ENCODE assay signal across 1 cellular context in genomic region chr11:127443297-127443696, GRCh38.
TF ChIP-seq lines count a peak whose summit lies in the region.

No MANE protein-coding gene starts in this region.

TF ChIP-seq in GM23338, 12 proteins besides CTCF, POLR2A, EP300 and RAD21 (continued from another document):
- TF ChIP-seq, protein P1, sequence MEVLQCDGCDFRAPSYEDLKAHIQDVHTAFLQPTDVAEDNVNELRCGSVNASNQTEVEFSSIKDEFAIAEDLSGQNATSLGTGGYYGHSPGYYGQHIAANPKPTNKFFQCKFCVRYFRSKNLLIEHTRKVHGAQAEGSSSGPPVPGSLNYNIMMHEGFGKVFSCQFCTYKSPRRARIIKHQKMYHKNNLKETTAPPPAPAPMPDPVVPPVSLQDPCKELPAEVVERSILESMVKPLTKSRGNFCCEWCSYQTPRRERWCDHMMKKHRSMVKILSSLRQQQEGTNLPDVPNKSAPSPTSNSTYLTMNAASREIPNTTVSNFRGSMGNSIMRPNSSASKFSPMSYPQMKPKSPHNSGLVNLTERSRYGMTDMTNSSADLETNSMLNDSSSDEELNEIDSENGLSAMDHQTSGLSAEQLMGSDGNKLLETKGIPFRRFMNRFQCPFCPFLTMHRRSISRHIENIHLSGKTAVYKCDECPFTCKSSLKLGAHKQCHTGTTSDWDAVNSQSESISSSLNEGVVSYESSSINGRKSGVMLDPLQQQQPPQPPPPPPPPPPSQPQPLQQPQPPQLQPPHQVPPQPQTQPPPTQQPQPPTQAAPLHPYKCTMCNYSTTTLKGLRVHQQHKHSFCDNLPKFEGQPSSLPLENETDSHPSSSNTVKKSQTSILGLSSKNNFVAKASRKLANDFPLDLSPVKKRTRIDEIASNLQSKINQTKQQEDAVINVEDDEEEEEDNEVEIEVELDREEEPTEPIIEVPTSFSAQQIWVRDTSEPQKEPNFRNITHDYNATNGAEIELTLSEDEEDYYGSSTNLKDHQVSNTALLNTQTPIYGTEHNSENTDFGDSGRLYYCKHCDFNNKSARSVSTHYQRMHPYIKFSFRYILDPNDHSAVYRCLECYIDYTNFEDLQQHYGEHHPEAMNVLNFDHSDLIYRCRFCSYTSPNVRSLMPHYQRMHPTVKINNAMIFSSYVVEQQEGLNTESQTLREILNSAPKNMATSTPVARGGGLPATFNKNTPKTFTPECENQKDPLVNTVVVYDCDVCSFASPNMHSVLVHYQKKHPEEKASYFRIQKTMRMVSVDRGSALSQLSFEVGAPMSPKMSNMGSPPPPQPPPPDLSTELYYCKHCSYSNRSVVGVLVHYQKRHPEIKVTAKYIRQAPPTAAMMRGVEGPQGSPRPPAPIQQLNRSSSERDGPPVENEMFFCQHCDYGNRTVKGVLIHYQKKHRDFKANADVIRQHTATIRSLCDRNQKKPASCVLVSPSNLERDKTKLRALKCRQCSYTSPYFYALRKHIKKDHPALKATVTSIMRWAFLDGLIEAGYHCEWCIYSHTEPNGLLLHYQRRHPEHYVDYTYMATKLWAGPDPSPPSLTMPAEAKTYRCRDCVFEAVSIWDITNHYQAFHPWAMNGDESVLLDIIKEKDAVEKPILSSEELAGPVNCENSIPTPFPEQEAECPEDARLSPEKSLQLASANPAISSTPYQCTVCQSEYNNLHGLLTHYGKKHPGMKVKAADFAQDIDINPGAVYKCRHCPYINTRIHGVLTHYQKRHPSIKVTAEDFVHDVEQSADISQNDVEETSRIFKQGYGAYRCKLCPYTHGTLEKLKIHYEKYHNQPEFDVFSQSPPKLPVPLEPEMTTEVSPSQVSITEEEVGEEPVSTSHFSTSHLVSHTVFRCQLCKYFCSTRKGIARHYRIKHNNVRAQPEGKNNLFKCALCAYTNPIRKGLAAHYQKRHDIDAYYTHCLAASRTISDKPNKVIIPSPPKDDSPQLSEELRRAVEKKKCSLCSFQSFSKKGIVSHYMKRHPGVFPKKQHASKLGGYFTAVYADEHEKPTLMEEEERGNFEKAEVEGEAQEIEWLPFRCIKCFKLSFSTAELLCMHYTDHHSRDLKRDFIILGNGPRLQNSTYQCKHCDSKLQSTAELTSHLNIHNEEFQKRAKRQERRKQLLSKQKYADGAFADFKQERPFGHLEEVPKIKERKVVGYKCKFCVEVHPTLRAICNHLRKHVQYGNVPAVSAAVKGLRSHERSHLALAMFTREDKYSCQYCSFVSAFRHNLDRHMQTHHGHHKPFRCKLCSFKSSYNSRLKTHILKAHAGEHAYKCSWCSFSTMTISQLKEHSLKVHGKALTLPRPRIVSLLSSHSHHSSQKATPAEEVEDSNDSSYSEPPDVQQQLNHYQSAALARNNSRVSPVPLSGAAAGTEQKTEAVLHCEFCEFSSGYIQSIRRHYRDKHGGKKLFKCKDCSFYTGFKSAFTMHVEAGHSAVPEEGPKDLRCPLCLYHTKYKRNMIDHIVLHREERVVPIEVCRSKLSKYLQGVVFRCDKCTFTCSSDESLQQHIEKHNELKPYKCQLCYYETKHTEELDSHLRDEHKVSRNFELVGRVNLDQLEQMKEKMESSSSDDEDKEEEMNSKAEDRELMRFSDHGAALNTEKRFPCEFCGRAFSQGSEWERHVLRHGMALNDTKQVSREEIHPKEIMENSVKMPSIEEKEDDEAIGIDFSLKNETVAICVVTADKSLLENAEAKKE (CRISPR knock-in tag; IDR thresholded peaks at IDR 0.05) = no peak
- TF ChIP-seq ZNF331 (CRISPR knock-in tag; IDR thresholded peaks at IDR 0.05; ENCODE audit: low read depth) (no peak), POLR2AphosphoS5 (IDR thresholded peaks at IDR 0.05; ENCODE audit: low read depth) (no peak), EZH2 (IDR thresholded peaks at IDR 0.05; ENCODE audit: low read depth, unreplicated experiment) (no peak), ZNF114 (CRISPR knock-in tag; IDR thresholded peaks at IDR 0.05) (no peak), CREB1 (CRISPR knock-in tag; IDR thresholded peaks at IDR 0.05; ENCODE audit: low read depth) (no peak)
- TF ChIP-seq, protein P2, sequence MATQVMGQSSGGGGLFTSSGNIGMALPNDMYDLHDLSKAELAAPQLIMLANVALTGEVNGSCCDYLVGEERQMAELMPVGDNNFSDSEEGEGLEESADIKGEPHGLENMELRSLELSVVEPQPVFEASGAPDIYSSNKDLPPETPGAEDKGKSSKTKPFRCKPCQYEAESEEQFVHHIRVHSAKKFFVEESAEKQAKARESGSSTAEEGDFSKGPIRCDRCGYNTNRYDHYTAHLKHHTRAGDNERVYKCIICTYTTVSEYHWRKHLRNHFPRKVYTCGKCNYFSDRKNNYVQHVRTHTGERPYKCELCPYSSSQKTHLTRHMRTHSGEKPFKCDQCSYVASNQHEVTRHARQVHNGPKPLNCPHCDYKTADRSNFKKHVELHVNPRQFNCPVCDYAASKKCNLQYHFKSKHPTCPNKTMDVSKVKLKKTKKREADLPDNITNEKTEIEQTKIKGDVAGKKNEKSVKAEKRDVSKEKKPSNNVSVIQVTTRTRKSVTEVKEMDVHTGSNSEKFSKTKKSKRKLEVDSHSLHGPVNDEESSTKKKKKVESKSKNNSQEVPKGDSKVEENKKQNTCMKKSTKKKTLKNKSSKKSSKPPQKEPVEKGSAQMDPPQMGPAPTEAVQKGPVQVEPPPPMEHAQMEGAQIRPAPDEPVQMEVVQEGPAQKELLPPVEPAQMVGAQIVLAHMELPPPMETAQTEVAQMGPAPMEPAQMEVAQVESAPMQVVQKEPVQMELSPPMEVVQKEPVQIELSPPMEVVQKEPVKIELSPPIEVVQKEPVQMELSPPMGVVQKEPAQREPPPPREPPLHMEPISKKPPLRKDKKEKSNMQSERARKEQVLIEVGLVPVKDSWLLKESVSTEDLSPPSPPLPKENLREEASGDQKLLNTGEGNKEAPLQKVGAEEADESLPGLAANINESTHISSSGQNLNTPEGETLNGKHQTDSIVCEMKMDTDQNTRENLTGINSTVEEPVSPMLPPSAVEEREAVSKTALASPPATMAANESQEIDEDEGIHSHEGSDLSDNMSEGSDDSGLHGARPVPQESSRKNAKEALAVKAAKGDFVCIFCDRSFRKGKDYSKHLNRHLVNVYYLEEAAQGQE (IDR thresholded peaks at IDR 0.05; ENCODE audit: unreplicated experiment) = no peak
- TF ChIP-seq, protein P3, sequence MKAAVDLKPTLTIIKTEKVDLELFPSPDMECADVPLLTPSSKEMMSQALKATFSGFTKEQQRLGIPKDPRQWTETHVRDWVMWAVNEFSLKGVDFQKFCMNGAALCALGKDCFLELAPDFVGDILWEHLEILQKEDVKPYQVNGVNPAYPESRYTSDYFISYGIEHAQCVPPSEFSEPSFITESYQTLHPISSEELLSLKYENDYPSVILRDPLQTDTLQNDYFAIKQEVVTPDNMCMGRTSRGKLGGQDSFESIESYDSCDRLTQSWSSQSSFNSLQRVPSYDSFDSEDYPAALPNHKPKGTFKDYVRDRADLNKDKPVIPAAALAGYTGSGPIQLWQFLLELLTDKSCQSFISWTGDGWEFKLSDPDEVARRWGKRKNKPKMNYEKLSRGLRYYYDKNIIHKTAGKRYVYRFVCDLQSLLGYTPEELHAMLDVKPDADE (IDR thresholded peaks at IDR 0.05) = no peak
